ENCODE assay signal across 8 cellular contexts in genomic region chr4:119299221-119300071, GRCh38. TPM values are rescaled to one million over a fixed set of nuclear protein-coding genes. Genes with fewer than 3 reads are reported as not detected.
DNase-seq lines count a peak whose midpoint lies in the region; ATAC-seq and TF ChIP-seq lines count a peak whose summit lies in the region.

No MANE protein-coding gene starts in this region.

- H3K23ac ChIP-seq in neuronal stem cell (ENCODE audit: low read depth, low read length, poor library complexity): no peak overlapping the region

- H3K4ac ChIP-seq in neuronal stem cell (ENCODE audit: low read length): no peak overlapping the region

- H3K27ac ChIP-seq in SJSA1: peak overlapping the region; percentile 63
- peak overlapping the region; percentile 94 for H3K27ac ChIP-seq in fibroblast of lung (ENCODE audit: insufficient read depth, low read length)
- H3K27ac ChIP-seq in neuronal stem cell (replicated peaks; ENCODE audit: low read length): no peak overlapping the region

- no peak overlapping the region for H4K8ac ChIP-seq in neuronal stem cell (ENCODE audit: low read depth, low read length)

- H2AK5ac ChIP-seq in neuronal stem cell (ENCODE audit: low read depth, low read length): no peak overlapping the region

- no peaks in the 10 kb centered on the region for H4K20me1 ChIP-seq in fibroblast of lung (ENCODE audit: control insufficient read depth, extremely low read depth, insufficient read depth, low read length)

- no peak overlapping the region for H3K14ac ChIP-seq in neuronal stem cell (ENCODE audit: low read length)

- WGBS in neuronal stem cell (ENCODE audit: extremely low coverage in 2 of 2, insufficient read length in 2 of 2, insufficient replicate concordance in 1 of 2), 2 donors: no CpG with 5 or more reads among the region's 12 CpGs

- peaks cover 36% of the 10 kb centered on the region for H3K4me1 Mint-ChIP-seq in activated CD4-positive, alpha-beta T cell treated with anti-CD3 and anti-CD28 coated beads, Interleukin-2, amount 10 ng/mL, durations not matched to agents 7 days and 5 days

- H4K91ac ChIP-seq in neuronal stem cell (ENCODE audit: low read depth, low read length, poor library complexity): no peak overlapping the region

- peak; percentile 7 for DNase-seq in activated CD4-positive, alpha-beta T cell treated with anti-CD3 and anti-CD28 coated beads, Interleukin-2, amount 10 ng/mL, durations not matched to agents 7 days and 5 days
- no peak for DNase-seq in activated CD4-positive, alpha-beta T cell treated with anti-CD3 and anti-CD28 coated beads for 48 hours
- peak in 1 of 2 experiments; percentile 8 for DNase-seq in SJSA1 (ENCODE audit: low read depth in 1 of 2, low spot score in 2 of 2)
- DNase-seq in fibroblast of lung (ENCODE audit: low read depth in 2 of 2): peak; percentile 28 to 31
- DNase-seq in neuronal stem cell (ENCODE audit: low spot score): no peak
- no peak for DNase-seq in OCI-M2 (lab: John Stamatoyannopoulos, UW; ENCODE audit: unreplicated experiment)
- DNase-seq in NK-92 treated with Interleukin-12 subunit alpha and Interleukin-12 subunit beta, amount 100 ng/mL, for 24 hours (lab: John Stamatoyannopoulos, UW): no peak

- peak overlapping the region; percentile 85 for H3K4me2 ChIP-seq in fibroblast of lung (ENCODE audit: extremely low read depth, insufficient read depth, low read length)
- H3K4me2 ChIP-seq in neuronal stem cell (ENCODE audit: insufficient read depth, low read length, poor library complexity, severe bottlenecking): peak overlapping the region; percentile 81

- no peak overlapping the region for H2BK12ac ChIP-seq in neuronal stem cell (ENCODE audit: low read length)

- no peak for TF ChIP-seq CTCF in fibroblast of lung (conservative IDR thresholded peaks at IDR 0.05 in 1 of 2, IDR thresholded peaks at IDR 0.05 in 1 of 2; ENCODE audit: low read depth in 1 of 2, low read length in 2 of 2)

- H3K27me3 ChIP-seq in SJSA1 (replicated peaks) (no peaks in the 10 kb centered on the region), fibroblast of lung (ENCODE audit: control insufficient read depth, insufficient read depth, low read length) (no peaks in the 10 kb centered on the region), neuronal stem cell (ENCODE audit: control insufficient read depth in 3 of 3, insufficient read depth in 3 of 3, low read depth in 1 of 3, low read length in 3 of 3) (no peaks in the 10 kb centered on the region)

- H2AFZ ChIP-seq in fibroblast of lung (ENCODE audit: low read length): no peak overlapping the region
- peak overlapping the region; percentile 85 for H2AFZ ChIP-seq in neuronal stem cell (ENCODE audit: low read length)

- peaks cover 31% of the 10 kb centered on the region for H3K36me3 Mint-ChIP-seq in activated CD4-positive, alpha-beta T cell treated with anti-CD3 and anti-CD28 coated beads, Interleukin-2, amount 10 ng/mL, durations not matched to agents 7 days and 5 days (ENCODE audit: low read depth)

- H3K9ac ChIP-seq in fibroblast of lung (ENCODE audit: insufficient read depth, low read length) (peak overlapping the region; percentile 86), neuronal stem cell (ENCODE audit: low read depth, low read length, poor library complexity) (no peak overlapping the region)

- peaks cover 1% of the 10 kb centered on the region for H3K27me3 Mint-ChIP-seq in activated CD4-positive, alpha-beta T cell treated with anti-CD3 and anti-CD28 coated beads, Interleukin-2, amount 10 ng/mL, durations not matched to agents 7 days and 5 days

- POLR2A ChIA-PET in activated CD4-positive, alpha-beta T cell treated with anti-CD3 and anti-CD28 coated beads, Interleukin-2, amount 10 ng/mL, durations not matched to agents 7 days and 5 days (lab: Charles Lee): interaction anchor here (1.2 kb wide), 1 partner anchor 87 kb away, joined by 5 read pairs; the partner anchor contains the start of gene USP53

- H2BK120ac ChIP-seq in neuronal stem cell (ENCODE audit: low read depth, low read length): no peak overlapping the region

- no peak overlapping the region for H2BK5ac ChIP-seq in neuronal stem cell (ENCODE audit: low read length)

- H3K36me3 ChIP-seq in SJSA1 (peaks cover 28% of the 10 kb centered on the region), fibroblast of lung (ENCODE audit: control insufficient read depth, insufficient read depth, low read length) (peaks cover 3% of the 10 kb centered on the region), neuronal stem cell (replicated peaks in 1 of 2; ENCODE audit: control insufficient read depth in 2 of 2, insufficient read depth in 2 of 2, low read length in 2 of 2) (peaks cover 2 to 24% of the 10 kb centered on the region in 2 donors)

- H3K4me3 Mint-ChIP-seq in activated CD4-positive, alpha-beta T cell treated with anti-CD3 and anti-CD28 coated beads, Interleukin-2, amount 10 ng/mL, durations not matched to agents 7 days and 5 days: peak overlapping the region; percentile 96

- H3K9me3 Mint-ChIP-seq in activated CD4-positive, alpha-beta T cell treated with anti-CD3 and anti-CD28 coated beads, Interleukin-2, amount 10 ng/mL, durations not matched to agents 7 days and 5 days: no peaks in the 10 kb centered on the region

- H3K4me3 ChIP-seq in SJSA1: peak overlapping the region; percentile 55
- peak overlapping the region; percentile 76 to 94 (median 88) for H3K4me3 ChIP-seq in fibroblast of lung (replicated peaks in 1 of 4; ENCODE audit: control extremely low read depth in 1 of 4, insufficient read depth in 1 of 4, low read depth in 3 of 4, low read length in 4 of 4)
- H3K4me3 ChIP-seq in neuronal stem cell (ENCODE audit: low read length in 2 of 2): peak overlapping the region; percentile 54 to 95

- no peak overlapping the region for H2BK15ac ChIP-seq in neuronal stem cell (ENCODE audit: low read length)

- ATAC-seq in HG02938 (IDR thresholded peaks at IDR 0.05; ENCODE audit: unreplicated experiment): peak; percentile 57

- H3K9me3 ChIP-seq in SJSA1 (replicated peaks) (no peaks in the 10 kb centered on the region), fibroblast of lung (ENCODE audit: control insufficient read depth, insufficient read depth, low read depth, low read length) (no peaks in the 10 kb centered on the region), neuronal stem cell (replicated peaks in 1 of 2; ENCODE audit: control insufficient read depth in 2 of 2, insufficient read depth in 1 of 2, low read depth in 1 of 2, low read length in 2 of 2) (peaks cover 0 to 8% of the 10 kb centered on the region in 2 donors)

- peaks cover 35% of the 10 kb centered on the region for H3K79me2 ChIP-seq in fibroblast of lung (ENCODE audit: control insufficient read depth, insufficient read depth, low read length)

- H3K18ac ChIP-seq in neuronal stem cell (ENCODE audit: low read length): no peak overlapping the region

- H3K27ac Mint-ChIP-seq in activated CD4-positive, alpha-beta T cell treated with anti-CD3 and anti-CD28 coated beads, Interleukin-2, amount 10 ng/mL, durations not matched to agents 7 days and 5 days: peak overlapping the region; percentile 98

- H3K4me1 ChIP-seq in SJSA1 (replicated peaks) (peaks cover 14% of the 10 kb centered on the region), fibroblast of lung (ENCODE audit: control insufficient read depth, extremely low read depth, insufficient read depth, low read length) (peaks cover 3% of the 10 kb centered on the region), neuronal stem cell (ENCODE audit: control insufficient read depth in 2 of 2, insufficient read depth in 1 of 2, low read depth in 1 of 2, low read length in 2 of 2) (peaks cover 0 to 9% of the 10 kb centered on the region in 2 donors)

- peaks cover 6% of the 10 kb centered on the region for H3K79me1 ChIP-seq in neuronal stem cell (ENCODE audit: low read depth, low read length)

- CTCF ChIA-PET in activated CD4-positive, alpha-beta T cell treated with anti-CD3 and anti-CD28 coated beads, Interleukin-2, amount 10 ng/mL, durations not matched to agents 7 days and 5 days (lab: Charles Lee): interaction anchor here (0.8 to 2.1 kb wide), 5 partner anchors 7 to 460 kb away, joined by 3 to 9 read pairs (median 3); no protein-coding TSS in a partner anchor

RNA-seq across cellular contexts. Expression of gene FABP2, which starts 22.5 kb away (rescaled TPM):
- not detected for total RNA-seq in activated CD4-positive, alpha-beta T cell treated with anti-CD3 and anti-CD28 coated beads, Interleukin-2, amount 10 ng/mL, durations not matched to agents 7 days and 5 days
- not detected in 2 replicates for total RNA-seq in SJSA1 (2014; rRNA removed; shearing (Covaris generic))
- not detected in 2 replicates for total RNA-seq in fibroblast of lung
- not detected in 2 replicates for polyA plus RNA-seq in fibroblast of lung
- polyA plus RNA-seq in fibroblast of lung (2012): not detected in 2 replicates
- polyA minus RNA-seq in fibroblast of lung (ENCODE audit: low replicate concordance): not detected in 2 replicates
- polyA plus RNA-seq in neuronal stem cell (2013, experiment 1 of 2): not detected
- not detected for polyA plus RNA-seq in neuronal stem cell (2013, experiment 2 of 2)

Comparison
In these comparisons a context has a peak if more than half of its experiments do, and no peak if none do; other contexts are left out.
1. DNase-seq: peak in activated CD4-positive, alpha-beta T cell treated with anti-CD3 and anti-CD28 coated beads, Interleukin-2, amount 10 ng/mL, durations not matched to agents 7 days and 5 days (single experiment) and fibroblast of lung (2 of 2); none in activated CD4-positive, alpha-beta T cell treated with anti-CD3 and anti-CD28 coated beads for 48 hours (single experiment), neuronal stem cell (single experiment), OCI-M2 (single experiment) and NK-92 treated with Interleukin-12 subunit alpha and Interleukin-12 subunit beta, amount 100 ng/mL, for 24 hours (single experiment).
2. Peak in every context shown above with its lines, with median percentiles within 50 percentile points of each other: H3K4me3 ChIP-seq.